ENCODE assay signal across 2 cellular contexts in genomic region chr21:32207096-32207716, GRCh38.
TF ChIP-seq lines count a peak whose summit lies in the region.

No MANE protein-coding gene starts in this region.

TF ChIP-seq in HEK293, 187 proteins besides CTCF, POLR2A, EP300 and RAD21 (continued from another document):
- no peak for TF ChIP-seq ZBTB11 (tag by site-specific recombination; conservative IDR thresholded peaks at IDR 0.05; ENCODE audit: low read depth)
- no peak for TF ChIP-seq ZSCAN16 (tag by site-specific recombination; IDR thresholded peaks at IDR 0.05)
- 0 out of 2 replicates have a peak, but pooled peaks have one; percentile 41 for TF ChIP-seq ZBTB44 (tag by site-specific recombination; IDR thresholded peaks at IDR 0.05)
- no peak for TF ChIP-seq ZBTB17 (tag by site-specific recombination; IDR thresholded peaks at IDR 0.05)
- TF ChIP-seq PRDM10 (tag by site-specific recombination; IDR thresholded peaks at IDR 0.05), result peak; percentile 57
- no peak for TF ChIP-seq ZNF747 (tag by site-specific recombination; IDR thresholded peaks at IDR 0.05)
- no peak for TF ChIP-seq ZNF548 (tag by site-specific recombination; IDR thresholded peaks at IDR 0.05)

TF ChIP-seq in SK-N-SH, 30 proteins besides CTCF, POLR2A, EP300 and RAD21 (continued from another document):
- TF ChIP-seq, protein P1, sequence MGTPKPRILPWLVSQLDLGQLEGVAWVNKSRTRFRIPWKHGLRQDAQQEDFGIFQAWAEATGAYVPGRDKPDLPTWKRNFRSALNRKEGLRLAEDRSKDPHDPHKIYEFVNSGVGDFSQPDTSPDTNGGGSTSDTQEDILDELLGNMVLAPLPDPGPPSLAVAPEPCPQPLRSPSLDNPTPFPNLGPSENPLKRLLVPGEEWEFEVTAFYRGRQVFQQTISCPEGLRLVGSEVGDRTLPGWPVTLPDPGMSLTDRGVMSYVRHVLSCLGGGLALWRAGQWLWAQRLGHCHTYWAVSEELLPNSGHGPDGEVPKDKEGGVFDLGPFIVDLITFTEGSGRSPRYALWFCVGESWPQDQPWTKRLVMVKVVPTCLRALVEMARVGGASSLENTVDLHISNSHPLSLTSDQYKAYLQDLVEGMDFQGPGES (IDR thresholded peaks at IDR 0.05; ENCODE audit: low read depth, low read length), result no peak
- TF ChIP-seq CHD2 (IDR thresholded peaks at IDR 0.05; ENCODE audit: low read length, partially characterized antibody), result peak; percentile 72
- TF ChIP-seq, protein P2, sequence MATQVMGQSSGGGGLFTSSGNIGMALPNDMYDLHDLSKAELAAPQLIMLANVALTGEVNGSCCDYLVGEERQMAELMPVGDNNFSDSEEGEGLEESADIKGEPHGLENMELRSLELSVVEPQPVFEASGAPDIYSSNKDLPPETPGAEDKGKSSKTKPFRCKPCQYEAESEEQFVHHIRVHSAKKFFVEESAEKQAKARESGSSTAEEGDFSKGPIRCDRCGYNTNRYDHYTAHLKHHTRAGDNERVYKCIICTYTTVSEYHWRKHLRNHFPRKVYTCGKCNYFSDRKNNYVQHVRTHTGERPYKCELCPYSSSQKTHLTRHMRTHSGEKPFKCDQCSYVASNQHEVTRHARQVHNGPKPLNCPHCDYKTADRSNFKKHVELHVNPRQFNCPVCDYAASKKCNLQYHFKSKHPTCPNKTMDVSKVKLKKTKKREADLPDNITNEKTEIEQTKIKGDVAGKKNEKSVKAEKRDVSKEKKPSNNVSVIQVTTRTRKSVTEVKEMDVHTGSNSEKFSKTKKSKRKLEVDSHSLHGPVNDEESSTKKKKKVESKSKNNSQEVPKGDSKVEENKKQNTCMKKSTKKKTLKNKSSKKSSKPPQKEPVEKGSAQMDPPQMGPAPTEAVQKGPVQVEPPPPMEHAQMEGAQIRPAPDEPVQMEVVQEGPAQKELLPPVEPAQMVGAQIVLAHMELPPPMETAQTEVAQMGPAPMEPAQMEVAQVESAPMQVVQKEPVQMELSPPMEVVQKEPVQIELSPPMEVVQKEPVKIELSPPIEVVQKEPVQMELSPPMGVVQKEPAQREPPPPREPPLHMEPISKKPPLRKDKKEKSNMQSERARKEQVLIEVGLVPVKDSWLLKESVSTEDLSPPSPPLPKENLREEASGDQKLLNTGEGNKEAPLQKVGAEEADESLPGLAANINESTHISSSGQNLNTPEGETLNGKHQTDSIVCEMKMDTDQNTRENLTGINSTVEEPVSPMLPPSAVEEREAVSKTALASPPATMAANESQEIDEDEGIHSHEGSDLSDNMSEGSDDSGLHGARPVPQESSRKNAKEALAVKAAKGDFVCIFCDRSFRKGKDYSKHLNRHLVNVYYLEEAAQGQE (IDR thresholded peaks at IDR 0.05; ENCODE audit: low read depth, low read length), result no peak
- peak; percentile 20; the same call in 1 of the 2 replicates for TF ChIP-seq TCF12 (IDR thresholded peaks at IDR 0.05)
- TF ChIP-seq, protein P3, sequence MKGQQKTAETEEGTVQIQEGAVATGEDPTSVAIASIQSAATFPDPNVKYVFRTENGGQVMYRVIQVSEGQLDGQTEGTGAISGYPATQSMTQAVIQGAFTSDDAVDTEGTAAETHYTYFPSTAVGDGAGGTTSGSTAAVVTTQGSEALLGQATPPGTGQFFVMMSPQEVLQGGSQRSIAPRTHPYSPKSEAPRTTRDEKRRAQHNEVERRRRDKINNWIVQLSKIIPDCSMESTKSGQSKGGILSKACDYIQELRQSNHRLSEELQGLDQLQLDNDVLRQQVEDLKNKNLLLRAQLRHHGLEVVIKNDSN (IDR thresholded peaks at IDR 0.05; ENCODE audit: borderline replicate concordance, low read depth), result no peak
- no peak for TF ChIP-seq RFX5 (IDR thresholded peaks at IDR 0.05; ENCODE audit: low read length)
- TF ChIP-seq GATA2 (CRISPR knock-in tag; IDR thresholded peaks at IDR 0.05), result peak; percentile 79
- no peak for TF ChIP-seq GABPA (IDR thresholded peaks at IDR 0.05; ENCODE audit: low read depth)
- no peak for TF ChIP-seq POLR2AphosphoS5 (IDR thresholded peaks at IDR 0.05; ENCODE audit: low read depth, low read length)
- TF ChIP-seq TAF1 (IDR thresholded peaks at IDR 0.05; ENCODE audit: borderline replicate concordance, low read depth, low read length), result no peak
- TF ChIP-seq FOXM1 (IDR thresholded peaks at IDR 0.05; ENCODE audit: low read depth), result no peak
- TF ChIP-seq, protein P4, sequence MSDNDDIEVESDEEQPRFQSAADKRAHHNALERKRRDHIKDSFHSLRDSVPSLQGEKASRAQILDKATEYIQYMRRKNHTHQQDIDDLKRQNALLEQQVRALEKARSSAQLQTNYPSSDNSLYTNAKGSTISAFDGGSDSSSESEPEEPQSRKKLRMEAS (IDR thresholded peaks at IDR 0.05; ENCODE audit: low read depth), result no peak
- TF ChIP-seq NFIC (IDR thresholded peaks at IDR 0.05; ENCODE audit: borderline replicate concordance), result peak; percentile 37; the same call in 1 of the 2 replicates
TF ChIP-seq in SK-N-SH: peak in this region for 7.
